ENCODE assay signal across 2 cellular contexts in the genomic region with DNA sequence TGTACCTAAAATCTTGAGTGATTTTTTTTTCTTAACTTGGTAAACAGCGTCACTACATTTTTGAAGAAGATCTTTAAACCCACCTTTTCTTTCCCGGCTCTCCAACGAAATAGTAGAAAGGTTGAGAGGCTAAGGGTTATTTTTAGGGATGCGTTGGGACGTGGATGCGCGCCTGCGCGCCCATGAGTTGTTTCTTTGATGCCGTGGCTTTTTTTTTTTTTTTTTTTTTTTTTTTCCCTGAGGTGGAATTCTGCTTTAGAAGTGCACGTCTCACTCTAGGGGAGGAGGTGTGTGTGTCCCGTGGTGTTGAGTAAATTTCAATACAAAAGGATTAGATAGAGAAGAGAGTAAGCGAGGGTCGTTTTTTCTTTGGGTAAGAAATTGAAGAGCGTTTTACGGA.
A peak's percentile ranks its signal among the peaks of the same experiment; 100 is the strongest.
TF ChIP-seq lines count a peak whose summit lies in the region.

No MANE protein-coding gene starts in this region.

TF ChIP-seq in SK-N-SH, 30 proteins besides CTCF, POLR2A, EP300 and RAD21 (continued from another document):
- no peak for TF ChIP-seq ZBTB33 (IDR thresholded peaks at IDR 0.05; ENCODE audit: borderline replicate concordance, low read depth)
- TF ChIP-seq RXRA (IDR thresholded peaks at IDR 0.05; ENCODE audit: borderline replicate concordance, low read depth): no peak
- TF ChIP-seq EZH2phosphoT487 (IDR thresholded peaks at IDR 0.05; ENCODE audit: borderline replicate concordance, low read depth): peak; percentile 60; the same call in 1 of the 2 replicates

TF ChIP-seq in SK-N-SH treated with all-trans-retinoic acid at 6 μM for 48 hours, 23 proteins besides CTCF, POLR2A, EP300 and RAD21 (continued from another document):
- TF ChIP-seq, protein P1, sequence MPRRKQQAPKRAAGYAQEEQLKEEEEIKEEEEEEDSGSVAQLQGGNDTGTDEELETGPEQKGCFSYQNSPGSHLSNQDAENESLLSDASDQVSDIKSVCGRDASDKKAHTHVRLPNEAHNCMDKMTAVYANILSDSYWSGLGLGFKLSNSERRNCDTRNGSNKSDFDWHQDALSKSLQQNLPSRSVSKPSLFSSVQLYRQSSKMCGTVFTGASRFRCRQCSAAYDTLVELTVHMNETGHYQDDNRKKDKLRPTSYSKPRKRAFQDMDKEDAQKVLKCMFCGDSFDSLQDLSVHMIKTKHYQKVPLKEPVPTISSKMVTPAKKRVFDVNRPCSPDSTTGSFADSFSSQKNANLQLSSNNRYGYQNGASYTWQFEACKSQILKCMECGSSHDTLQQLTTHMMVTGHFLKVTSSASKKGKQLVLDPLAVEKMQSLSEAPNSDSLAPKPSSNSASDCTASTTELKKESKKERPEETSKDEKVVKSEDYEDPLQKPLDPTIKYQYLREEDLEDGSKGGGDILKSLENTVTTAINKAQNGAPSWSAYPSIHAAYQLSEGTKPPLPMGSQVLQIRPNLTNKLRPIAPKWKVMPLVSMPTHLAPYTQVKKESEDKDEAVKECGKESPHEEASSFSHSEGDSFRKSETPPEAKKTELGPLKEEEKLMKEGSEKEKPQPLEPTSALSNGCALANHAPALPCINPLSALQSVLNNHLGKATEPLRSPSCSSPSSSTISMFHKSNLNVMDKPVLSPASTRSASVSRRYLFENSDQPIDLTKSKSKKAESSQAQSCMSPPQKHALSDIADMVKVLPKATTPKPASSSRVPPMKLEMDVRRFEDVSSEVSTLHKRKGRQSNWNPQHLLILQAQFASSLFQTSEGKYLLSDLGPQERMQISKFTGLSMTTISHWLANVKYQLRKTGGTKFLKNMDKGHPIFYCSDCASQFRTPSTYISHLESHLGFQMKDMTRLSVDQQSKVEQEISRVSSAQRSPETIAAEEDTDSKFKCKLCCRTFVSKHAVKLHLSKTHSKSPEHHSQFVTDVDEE (CRISPR knock-in tag; IDR thresholded peaks at IDR 0.05): no peak
- no peak for TF ChIP-seq TCF4 (CRISPR knock-in tag; IDR thresholded peaks at IDR 0.05; ENCODE audit: borderline replicate concordance)
- no peak for TF ChIP-seq ZNF565 (CRISPR knock-in tag; conservative IDR thresholded peaks at IDR 0.05; ENCODE audit: low read depth)
- no peak for TF ChIP-seq PPARA (CRISPR knock-in tag; IDR thresholded peaks at IDR 0.05; ENCODE audit: borderline replicate concordance)
- TF ChIP-seq ZNF8 (CRISPR knock-in tag; IDR thresholded peaks at IDR 0.05): no peak
- TF ChIP-seq TOX (CRISPR knock-in tag; IDR thresholded peaks at IDR 0.05; ENCODE audit: borderline replicate concordance): no peak
